ENCODE assay signal across 9 cellular contexts in the genomic region with DNA sequence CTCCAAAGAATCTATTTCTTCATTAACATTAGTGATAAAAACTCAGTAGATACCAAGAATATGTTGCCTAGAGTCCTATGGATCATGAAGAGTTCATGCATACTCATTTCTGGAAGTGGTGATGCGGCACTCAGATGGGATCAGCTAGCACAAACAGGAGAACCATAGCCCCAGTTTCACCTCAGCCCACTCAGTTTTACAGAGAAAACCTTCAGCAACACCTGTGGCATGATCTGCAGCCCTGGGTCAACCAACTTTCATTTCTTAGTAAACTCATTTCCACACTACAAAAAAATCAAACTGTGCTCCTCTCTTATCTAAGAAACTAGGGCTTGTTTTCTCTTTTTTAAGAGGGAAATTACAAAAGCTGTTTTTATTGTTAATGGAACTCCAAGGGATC.
"Had no signal": no experiment of that assay in that cellular context is flagged by ENCODE, and none has a peak within 500 bp of the region (broad histone marks: within the 10 kb centered on the region; RNA-seq: fewer than 3 reads in every experiment).

No MANE protein-coding gene starts in this region.

- H3K27ac ChIP-seq: GM23248, HL-60 had no signal

- DNase-seq: GM23248, GOT3, H7, HFFc6, KBM-7 had no signal

- H3K9ac ChIP-seq: GM23248 had no signal

- H3K4me1 ChIP-seq: HAP-1 had no signal

- H3K9me3 ChIP-seq: HAP-1 had no signal

- H3K4me3 ChIP-seq: GM23248, HAP-1 had no signal

- H2AFZ ChIP-seq: GM23248 had no signal

- H3K36me3 ChIP-seq: HAP-1 had no signal

- ATAC-seq: HCT116, HepG2 had no signal
